31 cellular contexts compared by ENCODE assay signal in genomic region chr2:43429366-43429765, GRCh38.
"Had no signal": no experiment of that assay in that cellular context is flagged by ENCODE, and none has a peak within 500 bp of the region (broad histone marks: within the 10 kb centered on the region; RNA-seq: fewer than 3 reads in every experiment).

No MANE protein-coding gene starts in this region.

- H3K79me2 ChIP-seq: parathyroid adenoma had no signal

- H3K27ac ChIP-seq: body of pancreas, esophagus muscularis mucosa, heart right ventricle, lower lobe of right lung, neural progenitor cell, parathyroid adenoma, psoas muscle, upper lobe of left lung, vagina had no signal

- FAIRE-seq: endothelial cell of umbilical vein had no signal

- H3K9ac ChIP-seq: neural progenitor cell, parathyroid adenoma had no signal

- H3K27me3 ChIP-seq: body of pancreas, esophagus muscularis mucosa, heart right ventricle, neural progenitor cell, upper lobe of left lung, vagina had no signal

- H2AFZ ChIP-seq: neural progenitor cell, parathyroid adenoma had no signal

- DNase-seq: activated CD4-positive, alpha-beta T cell treated with anti-CD3 and anti-CD28 coated beads for 36 hours; activated CD4-positive, alpha-beta T cell treated with anti-CD3 and anti-CD28 coated beads, Interleukin-2, amount 50 U/mL, for 4 hours; activated CD4-positive, CD25-positive, alpha-beta regulatory T cell; activated naive CD4-positive, alpha-beta T cell treated with Interleukin-2 at 50 U/mL for 16 hours; activated T-cell treated with anti-CD3 and anti-CD28 coated beads for 4 hours; activated T-cell treated with anti-CD3 and anti-CD28 coated beads, Interleukin-2, amount 50 U/mL, for 72 hours; aorta; body of pancreas; cortex of kidney; foreskin melanocyte; heart right ventricle; kidney glomerular epithelial cell; lower lobe of right lung; mesendoderm; natural killer cell; occipital lobe; psoas muscle; stimulated activated CD4-positive, alpha-beta T cell treated with anti-CD3 and anti-CD28 coated beads, Interleukin-1b, Interleukin-23, amount 100 ng/mL, for 48 hours; stimulated activated CD4-positive, alpha-beta T cell treated with anti-CD3 and anti-CD28 coated beads, Interleukin-4, amount 100 ng/mL, for 4 hours; stimulated activated CD8-positive, alpha-beta memory T cell treated with anti-CD3 and anti-CD28 coated beads, Interleukin-4, amount 100 ng/mL, for 48 hours; stimulated activated naive CD8-positive, alpha-beta T cell treated with anti-CD3 and anti-CD28 coated beads, Interleukin-15, amount 100 ng/mL, for 72 hours; substantia nigra; upper lobe of left lung had no signal

- H3K4me3 ChIP-seq: body of pancreas, esophagus muscularis mucosa, heart right ventricle, lower lobe of right lung, neural progenitor cell, psoas muscle, smooth muscle cell, upper lobe of left lung, vagina had no signal

- H3K4me2 ChIP-seq: neural progenitor cell, smooth muscle cell had no signal

- H3K36me3 ChIP-seq: lower lobe of right lung, neural progenitor cell, upper lobe of left lung, vagina had no signal

- H3K4me1 ChIP-seq: neural progenitor cell had no signal

- ATAC-seq: activated CD4-positive, alpha-beta T cell treated with anti-CD3 and anti-CD28 coated beads for 36 hours; activated T-cell treated with anti-CD3 and anti-CD28 coated beads, Interleukin-2, amount 50 U/mL, for 72 hours; body of pancreas; heart right ventricle; left lobe of liver; lower lobe of right lung; natural killer cell; psoas muscle; stimulated activated memory B cell treated with anti-CD40 and anti-IgM and Interleukin-4, amounts not matched to agents 10 μg/mL and 1 μg/mL and 100 μg/mL, for 72 hours; stimulated activated naive CD8-positive, alpha-beta T cell treated with anti-CD3 and anti-CD28 coated beads, Interleukin-15, amount 100 ng/mL, for 72 hours had no signal

- H3K9me3 ChIP-seq: esophagus muscularis mucosa, heart right ventricle, lower lobe of right lung, psoas muscle, upper lobe of left lung, vagina had no signal
